ENCODE assay signal across 1 cellular context in the genomic region with DNA sequence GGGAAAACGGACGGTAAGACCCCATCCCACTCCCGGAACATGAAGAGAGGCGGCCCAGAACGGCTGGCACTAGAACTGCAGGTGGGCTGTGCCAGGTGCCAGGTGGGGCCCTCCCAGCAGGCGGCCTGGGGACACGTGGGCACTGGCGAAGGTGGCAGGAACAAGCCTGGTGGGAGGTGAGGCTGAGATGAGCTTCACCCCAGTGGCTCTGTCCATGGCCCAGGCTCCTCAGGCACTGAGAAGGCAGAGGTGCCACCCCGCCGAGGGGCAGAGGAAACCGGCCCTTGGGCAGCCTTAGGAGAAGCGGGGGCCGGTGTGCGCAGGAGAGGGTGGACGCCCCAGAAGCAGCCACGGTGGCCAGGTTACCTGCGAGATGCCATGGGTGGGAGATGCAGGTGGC. TPM values are rescaled to one million over a fixed set of nuclear protein-coding genes. Genes with fewer than 3 reads are reported as not detected.
"Had no signal": no experiment of that assay in that cellular context is flagged by ENCODE, and none has a peak within 500 bp of the region (broad histone marks: within the 10 kb centered on the region; RNA-seq: fewer than 3 reads in every experiment).

No MANE protein-coding gene starts in this region.

RNA-seq across cellular contexts. Expression of gene ZDHHC11B, which starts 4.0 kb away (rescaled TPM):
- total RNA-seq: epithelial cell of proximal tubule had no signal
